22 cellular contexts compared by ENCODE assay signal in genomic region chr12:57188090-57188425, GRCh38. TPM values are rescaled to one million over a fixed set of nuclear protein-coding genes. Genes with fewer than 3 reads are reported as not detected.
DNase-seq lines count a peak whose midpoint lies in the region; ATAC-seq, FAIRE-seq and TF ChIP-seq lines count a peak whose summit lies in the region.
"Had no signal": no experiment of that assay in that cellular context is flagged by ENCODE, and none has a peak within 500 bp of the region (broad histone marks: within the 10 kb centered on the region; RNA-seq: fewer than 3 reads in every experiment).

No MANE protein-coding gene starts in this region.

- FAIRE-seq in bronchial epithelial cell (lab: Jason Lieb, UNC), result no peak
- FAIRE-seq: A549, GM12891, GM19239, HTR-8/SVneo had no signal

- POLR2A ChIA-PET in HEK293 (lab: Yijun Ruan, JAX) (no interaction called here), RWPE1 (lab: Yijun Ruan, JAX; ENCODE audit: low non-redundant PET) (no interaction called here)

- no peaks in the 10 kb centered on the region for H3K9me3 Mint-ChIP-seq in stimulated activated effector memory CD8-positive, alpha-beta T cell treated with anti-CD3 and anti-CD28 coated beads, Interleukin-12 subunit alpha, Interleukin-12 subunit beta, amount 100 ng/mL, for 72 hours
- H3K9me3 Mint-ChIP-seq: CD8-positive, alpha-beta T cell had no signal

- peak overlapping the region; percentile 44 for H3K27ac Mint-ChIP-seq in stimulated activated effector memory CD8-positive, alpha-beta T cell treated with anti-CD3 and anti-CD28 coated beads, Interleukin-12 subunit alpha, Interleukin-12 subunit beta, amount 100 ng/mL, for 72 hours
- H3K27ac Mint-ChIP-seq: CD8-positive, alpha-beta T cell had no signal

- TF ChIP-seq CTCF in HEK293 (tag by site-specific recombination; IDR thresholded peaks at IDR 0.05) (no peak), RWPE1 (conservative IDR thresholded peaks at IDR 0.05; ENCODE audit: low read depth) (no peak), bronchial epithelial cell (IDR thresholded peaks at IDR 0.05; ENCODE audit: insufficient read depth, low read length, severe bottlenecking) (no peak)

- no peak overlapping the region for H3K4me3 ChIP-seq in HEK293 (ENCODE audit: low read depth, low read length)
- H3K4me3 ChIP-seq in bronchial epithelial cell (ENCODE audit: low read depth, low read length), result no peak overlapping the region
- H3K4me3 ChIP-seq: A549, GM23248, HAP-1 had no signal

- no peak for ATAC-seq in stimulated activated effector memory CD8-positive, alpha-beta T cell treated with anti-CD3 and anti-CD28 coated beads, Interleukin-12 subunit alpha, Interleukin-12 subunit beta, amount 100 ng/mL, for 72 hours
- ATAC-seq: A549; CD8-positive, alpha-beta T cell had no signal

- no peaks in the 10 kb centered on the region for H3K27me3 ChIP-seq in bronchial epithelial cell (ENCODE audit: control insufficient read depth, insufficient read depth, low read length)

- H3K36me3 Mint-ChIP-seq in stimulated activated effector memory CD8-positive, alpha-beta T cell treated with anti-CD3 and anti-CD28 coated beads, Interleukin-12 subunit alpha, Interleukin-12 subunit beta, amount 100 ng/mL, for 72 hours, result no peaks in the 10 kb centered on the region
- H3K36me3 Mint-ChIP-seq: CD8-positive, alpha-beta T cell had no signal

- no peaks in the 10 kb centered on the region for H3K4me1 ChIP-seq in HEK293 (ENCODE audit: control insufficient read depth, insufficient read depth, low read length)
- H3K4me1 ChIP-seq: A549, HAP-1 had no signal

- H3K36me3 ChIP-seq in HEK293 (ENCODE audit: control insufficient read depth in 2 of 2, insufficient read depth in 1 of 2, low read length in 2 of 2) (peaks cover 9 to 100% of the 10 kb centered on the region in 2 experiments; a peak in 2 of 3 replicates), bronchial epithelial cell (ENCODE audit: control insufficient read depth, insufficient read depth, low read length) (peaks cover 62% of the 10 kb centered on the region)

- peaks cover 3% of the 10 kb centered on the region for H3K4me1 Mint-ChIP-seq in stimulated activated effector memory CD8-positive, alpha-beta T cell treated with anti-CD3 and anti-CD28 coated beads, Interleukin-12 subunit alpha, Interleukin-12 subunit beta, amount 100 ng/mL, for 72 hours

- no peak overlapping the region for H3K27ac ChIP-seq in HEK293 (ENCODE audit: extremely low read depth, low read depth, low read length)
- H3K27ac ChIP-seq in RWPE1, result peak overlapping the region; percentile 42
- H3K27ac ChIP-seq: A549, GM23248, HL-60, KMS-11 had no signal

- no peaks in the 10 kb centered on the region for H3K9me3 ChIP-seq in HEK293 (ENCODE audit: control insufficient read depth, insufficient read depth, low read depth, low read length)
- H3K9me3 ChIP-seq: A549, HAP-1 had no signal

- CTCF ChIA-PET in HEK293 (lab: Yijun Ruan, JAX), result interaction anchor here (0.6 to 10.4 kb wide), 7 partner anchors 9 to 186 kb away, joined by 3 to 141 read pairs (median 5); partner anchors contain the start of gene LRP1
- CTCF ChIA-PET in RWPE1 (lab: Yijun Ruan, JAX), result interaction anchor here (1.3 to 1.6 kb wide), 3 partner anchors 12 to 76 kb away, joined by 5 to 8 read pairs (median 6); no protein-coding TSS in a partner anchor

- DNase-seq in RWPE1 (ENCODE audit: low spot score) (no peak), bronchial epithelial cell (ENCODE audit: low read depth) (peak; percentile 49), NCI-H446 (lab: John Stamatoyannopoulos, UW) (no peak), A172 (ENCODE audit: low spot score) (no peak), RPMI8226 (no peak)
- DNase-seq in stimulated activated effector memory CD8-positive, alpha-beta T cell treated with anti-CD3 and anti-CD28 coated beads, Interleukin-12 subunit alpha, Interleukin-12 subunit beta, amount 100 ng/mL, for 72 hours (ENCODE audit: low spot score in 2 of 2), result no peak
- DNase-seq: AML-193; Calu3; CD8-positive, alpha-beta T cell; DND-41; EL; GM23248 had no signal

- no peak overlapping the region for H3K4me3 Mint-ChIP-seq in stimulated activated effector memory CD8-positive, alpha-beta T cell treated with anti-CD3 and anti-CD28 coated beads, Interleukin-12 subunit alpha, Interleukin-12 subunit beta, amount 100 ng/mL, for 72 hours
- H3K4me3 Mint-ChIP-seq: CD8-positive, alpha-beta T cell had no signal

TF ChIP-seq in HEK293, 187 proteins besides CTCF, POLR2A, EP300 and RAD21:
- TF ChIP-seq ZFHX2 (tag by site-specific recombination; conservative IDR thresholded peaks at IDR 0.05) (peak; percentile 48), ZNF274 (IDR thresholded peaks at IDR 0.05; ENCODE audit: low read length) (no peak), ZNF274 (tag by site-specific recombination; IDR thresholded peaks at IDR 0.05; ENCODE audit: borderline replicate concordance) (no peak), ZNF596 (tag by site-specific recombination; IDR thresholded peaks at IDR 0.05) (no peak), ZFP69B (tag by site-specific recombination; IDR thresholded peaks at IDR 0.05) (no peak), ZNF121 (tag by site-specific recombination; IDR thresholded peaks at IDR 0.05) (no peak), ZNF626 (tag by site-specific recombination; IDR thresholded peaks at IDR 0.05) (no peak), GLIS2 (tag by site-specific recombination; IDR thresholded peaks at IDR 0.05) (no peak), ZNF48 (tag by site-specific recombination; IDR thresholded peaks at IDR 0.05) (no peak), EGR2 (tag by site-specific recombination; IDR thresholded peaks at IDR 0.05; ENCODE audit: low read depth) (peak; percentile 42), SCRT1 (tag by site-specific recombination; IDR thresholded peaks at IDR 0.05; ENCODE audit: borderline replicate concordance) (no peak), ZNF132 (tag by site-specific recombination; IDR thresholded peaks at IDR 0.05; ENCODE audit: borderline replicate concordance) (no peak), ZNF704 (tag by site-specific recombination; IDR thresholded peaks at IDR 0.05) (no peak), ZBTB6 (tag by site-specific recombination; IDR thresholded peaks at IDR 0.05) (no peak)

RNA-seq across cellular contexts. Expression of gene NXPH4, which starts 28.5 kb away (rescaled TPM):
- total RNA-seq in bronchial epithelial cell, result 0.53 and 1.9 TPM in 2 replicates
- total RNA-seq in A172 (2014; rRNA removed; shearing (Covaris generic)), result 5.3 and 5.8 TPM in 2 replicates
- total RNA-seq: G401 had no signal

RNA-seq across cellular contexts. Expression of gene LRP1-AS, which starts 40.6 kb away (rescaled TPM):
- total RNA-seq in bronchial epithelial cell, result not detected in 2 replicates
- not detected in 2 replicates for total RNA-seq in A172 (2014; rRNA removed; shearing (Covaris generic))
- total RNA-seq: Calu3; CD8-positive, alpha-beta T cell; G401; GM23248; H4 had no signal

RNA-seq across cellular contexts. Expression of gene SHMT2, which starts 41.5 kb away (rescaled TPM):
- total RNA-seq in bronchial epithelial cell, result 357 and 413 TPM in 2 replicates
- total RNA-seq in A172 (2014; rRNA removed; shearing (Covaris generic)), result 208 and 223 TPM in 2 replicates

RNA-seq across cellular contexts. Expression of gene LRP1, which starts 59.8 kb away (rescaled TPM):
- 24.5 and 44.2 TPM in 2 replicates for total RNA-seq in bronchial epithelial cell
- 34.1 and 35.5 TPM in 2 replicates for total RNA-seq in A172 (2014; rRNA removed; shearing (Covaris generic))
